19 cellular contexts compared by ENCODE assay signal in genomic region chr4:95268819-95269565, GRCh38.
A peak's percentile ranks its signal among the peaks of the same experiment; 100 is the strongest.
DNase-seq lines count a peak whose midpoint lies in the region; ATAC-seq, FAIRE-seq and TF ChIP-seq lines count a peak whose summit lies in the region.
"Had no signal": no experiment of that assay in that cellular context is flagged by ENCODE, and none has a peak within 500 bp of the region (broad histone marks: within the 10 kb centered on the region; RNA-seq: fewer than 3 reads in every experiment).

No MANE protein-coding gene starts in this region.

- peaks cover 5% of the 10 kb centered on the region for H3K36me3 Mint-ChIP-seq in glutamatergic neuron (ENCODE audit: unreplicated experiment)

- H3K9me3 Mint-ChIP-seq in glutamatergic neuron (ENCODE audit: unreplicated experiment): peaks cover 12% of the 10 kb centered on the region

- ATAC-seq in GM18909 (IDR thresholded peaks at IDR 0.05; ENCODE audit: poor library complexity, unreplicated experiment) (no peak), HG03565 (IDR thresholded peaks at IDR 0.05; ENCODE audit: unreplicated experiment) (no peak)
- ATAC-seq: heart left ventricle, left colon, pancreas, T-helper 17 cell had no signal

- peaks cover 29% of the 10 kb centered on the region for H3K4me1 Mint-ChIP-seq in glutamatergic neuron (ENCODE audit: low read depth, unreplicated experiment)
- H3K4me1 Mint-ChIP-seq: T-helper 17 cell had no signal

- no peak overlapping the region for H3K27ac Mint-ChIP-seq in glutamatergic neuron (ENCODE audit: unreplicated experiment)
- H3K27ac Mint-ChIP-seq: T-helper 17 cell had no signal

- no peak overlapping the region for H3K4me3 ChIP-seq in bronchial epithelial cell (ENCODE audit: low read depth, low read length)
- H3K4me3 ChIP-seq: cardiac muscle cell, heart left ventricle, pancreas, thoracic aorta had no signal

- no peak for FAIRE-seq in bronchial epithelial cell (lab: Jason Lieb, UNC)
- FAIRE-seq: HTR-8/SVneo, pancreas had no signal

- H3K4me3 Mint-ChIP-seq in glutamatergic neuron (ENCODE audit: unreplicated experiment): no peak overlapping the region
- H3K4me3 Mint-ChIP-seq: T-helper 17 cell had no signal

- peak; percentile 37 for DNase-seq in D341Med (ENCODE audit: low spot score)
- DNase-seq in NCI-H1417 treated with DMSO at 0.1 percent for 48 hours (lab: John Stamatoyannopoulos, UW): peak; percentile 47
- peak; percentile 11 for DNase-seq in bronchial epithelial cell (ENCODE audit: low read depth)
- DNase-seq in left kidney (ENCODE audit: low read depth, low spot score): peak; percentile 48
- DNase-seq in glutamatergic neuron: no peak
- no peak for DNase-seq in inferior parietal cortex (ENCODE audit: extremely low spot score)
- DNase-seq: activated CD4-positive, alpha-beta T cell treated with anti-CD3 and anti-CD28 coated beads for 1 hour; activated naive CD4-positive, alpha-beta T cell treated with Interleukin-2 at 50 U/mL for 16 hours; heart left ventricle; left colon; MV-4-11; NCI-H526; pancreas; T-helper 17 cell had no signal

- no peaks in the 10 kb centered on the region for H3K36me3 ChIP-seq in bronchial epithelial cell (ENCODE audit: control insufficient read depth, insufficient read depth, low read length)
- H3K36me3 ChIP-seq: cardiac muscle cell, heart left ventricle, pancreas, thoracic aorta had no signal

- TF ChIP-seq CTCF in bronchial epithelial cell (IDR thresholded peaks at IDR 0.05; ENCODE audit: insufficient read depth, low read length, severe bottlenecking) (no peak), glutamatergic neuron (IDR thresholded peaks at IDR 0.05; ENCODE audit: partially characterized antibody, unreplicated experiment) (no peak)

- H3K27me3 Mint-ChIP-seq in glutamatergic neuron (ENCODE audit: unreplicated experiment): peaks cover 4% of the 10 kb centered on the region

- H3K27me3 ChIP-seq in bronchial epithelial cell (ENCODE audit: control insufficient read depth, insufficient read depth, low read length): no peaks in the 10 kb centered on the region
- H3K27me3 ChIP-seq: cardiac muscle cell, heart left ventricle, pancreas had no signal

Comparison
In these comparisons a context has a peak if more than half of its experiments do, and no peak if none do; other contexts are left out.
1. DNase-seq: peak in D341Med (single experiment), NCI-H1417 treated with DMSO at 0.1 percent for 48 hours (single experiment), bronchial epithelial cell (single experiment) and left kidney (single experiment); none in glutamatergic neuron (single experiment) and inferior parietal cortex (single experiment).